In the genomic region with DNA sequence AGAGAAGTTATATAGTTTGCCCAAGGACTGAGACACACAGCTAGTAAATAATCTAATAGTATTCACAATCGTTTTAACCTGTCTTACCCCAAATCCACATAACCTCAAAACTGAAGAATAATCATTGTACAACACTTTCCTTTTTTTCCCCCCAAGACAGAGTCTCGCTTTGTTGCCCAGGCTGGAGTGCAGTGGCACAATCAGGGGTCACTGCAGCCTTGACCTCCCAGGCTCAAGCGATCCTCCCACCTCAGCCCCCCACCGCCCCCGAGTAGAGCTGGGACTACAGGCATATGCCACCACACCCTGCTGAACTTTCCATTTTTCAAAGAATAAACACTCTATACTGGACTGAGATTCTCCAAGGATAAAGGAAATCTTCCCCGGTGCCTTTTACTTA, we compare ENCODE assay signal across 24 cellular contexts. TPM values are rescaled to one million over a fixed set of nuclear protein-coding genes. Genes with fewer than 3 reads are reported as not detected.
"Had no signal": no experiment of that assay in that cellular context is flagged by ENCODE, and none has a peak within 500 bp of the region (broad histone marks: within the 10 kb centered on the region; RNA-seq: fewer than 3 reads in every experiment).

No MANE protein-coding gene starts in this region.

- FAIRE-seq: astrocyte had no signal

- H3K9me3 ChIP-seq: adrenal gland, lower lobe of right lung, neutrophil, tibial artery, uterus had no signal

- H3K27ac ChIP-seq: adrenal gland, lower lobe of right lung, neutrophil, parathyroid adenoma, tibial artery, uterus had no signal

- H3K9ac ChIP-seq: parathyroid adenoma had no signal

- H2AFZ ChIP-seq: parathyroid adenoma had no signal

- H3K36me3 ChIP-seq: uterus had no signal

- H3K4me3 ChIP-seq: adrenal gland, dorsolateral prefrontal cortex, lower lobe of right lung, tibial artery, uterus had no signal

- H3K9me3 Mint-ChIP-seq: activated CD4-positive, alpha-beta T cell treated with anti-CD3 and anti-CD28 coated beads, Interleukin-2, amount 10 ng/mL, durations not matched to agents 7 days and 5 days; activated naive CD4-positive, alpha-beta T cell treated with anti-CD3 and anti-CD28 coated beads, Interleukin-2, amount 10 ng/mL, durations not matched to agents 7 days and 5 days; activated T-cell treated with anti-CD3 and anti-CD28 coated beads, Interleukin-2, amount 50 U/mL, for 4 hours; endodermal cell; natural killer cell had no signal

- H3K4me3 Mint-ChIP-seq: activated CD4-positive, alpha-beta T cell treated with anti-CD3 and anti-CD28 coated beads, Interleukin-2, amount 10 ng/mL, durations not matched to agents 7 days and 5 days; activated naive CD4-positive, alpha-beta T cell treated with anti-CD3 and anti-CD28 coated beads, Interleukin-2, amount 10 ng/mL, durations not matched to agents 7 days and 5 days; activated T-cell treated with anti-CD3 and anti-CD28 coated beads, Interleukin-2, amount 50 U/mL, for 4 hours; endodermal cell; natural killer cell had no signal

- ATAC-seq: activated T-cell treated with anti-CD3 and anti-CD28 coated beads, Interleukin-2, amount 50 U/mL, for 4 hours; lower lobe of right lung; natural killer cell had no signal

- H3K27ac Mint-ChIP-seq: activated CD4-positive, alpha-beta T cell treated with anti-CD3 and anti-CD28 coated beads, Interleukin-2, amount 10 ng/mL, durations not matched to agents 7 days and 5 days; activated naive CD4-positive, alpha-beta T cell treated with anti-CD3 and anti-CD28 coated beads, Interleukin-2, amount 10 ng/mL, durations not matched to agents 7 days and 5 days; endodermal cell had no signal

- H3K4me1 ChIP-seq: lower lobe of right lung, parathyroid adenoma had no signal

- DNase-seq: activated CD4-positive, alpha-beta T cell treated with anti-CD3 and anti-CD28 coated beads, Interleukin-2, amount 10 ng/mL, durations not matched to agents 7 days and 5 days; activated CD8-positive, alpha-beta memory T cell treated with anti-CD3 and anti-CD28 coated beads, Interleukin-2, amount 50 U/mL, for 4 hours; activated naive CD4-positive, alpha-beta T cell treated with anti-CD3 and anti-CD28 coated beads, Interleukin-2, amount 10 ng/mL, durations not matched to agents 7 days and 5 days; activated T-cell treated with anti-CD3 and anti-CD28 coated beads, Interleukin-2, amount 50 U/mL, for 4 hours; dorsolateral prefrontal cortex; endodermal cell; foreskin melanocyte; hypothalamus; islet precursor cell; lower lobe of right lung; natural killer cell; stimulated activated CD4-positive, alpha-beta T cell treated with anti-CD3 and anti-CD28 coated beads, Interleukin-12 subunit alpha, Interleukin-12 subunit beta, amount 100 ng/mL, for 4 hours; stimulated activated CD4-positive, alpha-beta T cell treated with anti-CD3 and anti-CD28 coated beads, Interleukin-1b, Interleukin-23, amount 100 ng/mL, for 48 hours; stimulated activated naive CD4-positive, alpha-beta T cell treated with Interleukin-2 at 50 U/mL for 16 hours; tibial artery; uterus had no signal

- H3K27me3 Mint-ChIP-seq: activated CD4-positive, alpha-beta T cell treated with anti-CD3 and anti-CD28 coated beads, Interleukin-2, amount 10 ng/mL, durations not matched to agents 7 days and 5 days; activated naive CD4-positive, alpha-beta T cell treated with anti-CD3 and anti-CD28 coated beads, Interleukin-2, amount 10 ng/mL, durations not matched to agents 7 days and 5 days had no signal

- H3K27me3 ChIP-seq: adrenal gland, dorsolateral prefrontal cortex, neutrophil, tibial artery, uterus had no signal

RNA-seq across cellular contexts. Expression of a gene that starts 49.2 kb away (rescaled TPM):
- total RNA-seq: adrenal gland, epithelial cell of proximal tubule, left colon, lower lobe of right lung, renal cortical epithelial cell, subcutaneous adipose tissue, uterus had no signal
- polyA plus RNA-seq: adrenal gland had no signal
